24 cellular contexts compared by ENCODE assay signal in the genomic region with DNA sequence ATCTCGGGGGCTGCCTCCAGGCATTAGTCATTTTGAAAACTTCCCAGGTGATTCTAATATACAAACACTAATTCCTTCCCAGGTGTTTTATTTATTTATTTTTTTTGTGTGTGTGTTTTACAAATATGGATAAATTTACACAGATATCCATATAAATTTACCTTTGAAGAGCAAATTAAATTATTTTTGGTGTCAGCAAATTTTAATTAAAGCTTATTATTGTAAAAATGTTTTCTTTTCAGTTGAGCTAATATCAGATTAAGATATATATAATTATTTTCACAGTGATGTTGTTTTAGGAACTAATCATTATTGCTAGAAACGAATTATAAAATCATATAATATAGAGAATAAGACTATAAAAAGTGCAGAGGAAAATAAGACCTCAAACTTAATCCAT.
DNase-seq lines count a peak whose midpoint lies in the region; ATAC-seq, FAIRE-seq and TF ChIP-seq lines count a peak whose summit lies in the region.
"Had no signal": no experiment of that assay in that cellular context is flagged by ENCODE, and none has a peak within 500 bp of the region (broad histone marks: within the 10 kb centered on the region; RNA-seq: fewer than 3 reads in every experiment).

No MANE protein-coding gene starts in this region.

- no peak overlapping the region for H3K4me3 Mint-ChIP-seq in stimulated activated effector memory CD8-positive, alpha-beta T cell treated with anti-CD3 and anti-CD28 coated beads, Interleukin-12 subunit alpha, Interleukin-12 subunit beta, amount 100 ng/mL, for 72 hours
- H3K4me3 Mint-ChIP-seq: B cell; CD4-positive, alpha-beta T cell; CD8-positive, alpha-beta T cell had no signal

- no peak for ATAC-seq in stimulated activated effector memory CD8-positive, alpha-beta T cell treated with anti-CD3 and anti-CD28 coated beads, Interleukin-12 subunit alpha, Interleukin-12 subunit beta, amount 100 ng/mL, for 72 hours
- ATAC-seq: A549; CD8-positive, alpha-beta T cell had no signal

- no peaks in the 10 kb centered on the region for H3K36me3 Mint-ChIP-seq in stimulated activated effector memory CD8-positive, alpha-beta T cell treated with anti-CD3 and anti-CD28 coated beads, Interleukin-12 subunit alpha, Interleukin-12 subunit beta, amount 100 ng/mL, for 72 hours
- H3K36me3 Mint-ChIP-seq: CD8-positive, alpha-beta T cell had no signal

- no peaks in the 10 kb centered on the region for H3K27me3 ChIP-seq in esophagus squamous epithelium
- H3K27me3 ChIP-seq: BLaER1 treated with 17β-estradiol and CSF1 and Interleukin-3, amounts not matched to agents 10 nM and 100 nM had no signal

- no peaks in the 10 kb centered on the region for H3K4me1 Mint-ChIP-seq in stimulated activated effector memory CD8-positive, alpha-beta T cell treated with anti-CD3 and anti-CD28 coated beads, Interleukin-12 subunit alpha, Interleukin-12 subunit beta, amount 100 ng/mL, for 72 hours
- H3K4me1 Mint-ChIP-seq: B cell had no signal

- H3K27ac ChIP-seq in kidney (ENCODE audit: low read depth in 2 of 2, low read length in 2 of 2) (no peak overlapping the region), esophagus squamous epithelium (no peak overlapping the region)
- H3K27ac ChIP-seq: 22Rv1; A549; BLaER1 treated with 17β-estradiol and CSF1 and Interleukin-3, amounts not matched to agents 10 nM and 100 nM; C4-2B had no signal

- TF ChIP-seq POLR2A in esophagus squamous epithelium (IDR thresholded peaks at IDR 0.05): no peak

- FAIRE-seq in G401.6 (lab: Jason Lieb, UNC) (peak; percentile 30), colon (lab: Jason Lieb, UNC) (peak; percentile 82), kidney (lab: Jason Lieb, UNC) (peak; percentile 57)
- FAIRE-seq: A549, D721Med, GM12891, GM19239 had no signal

- DNase-seq in kidney (no peak), esophagus squamous epithelium (lab: John Stamatoyannopoulos, UW) (no peak)
- DNase-seq in stimulated activated effector memory CD8-positive, alpha-beta T cell treated with anti-CD3 and anti-CD28 coated beads, Interleukin-12 subunit alpha, Interleukin-12 subunit beta, amount 100 ng/mL, for 72 hours (ENCODE audit: low spot score in 2 of 2): no peak
- DNase-seq: AML-193; Caco-2; Calu3; CD4-positive, alpha-beta T cell; CD8-positive, alpha-beta T cell; DMS153; DMS53; DMS79; DND-41; EL; GF-D8 had no signal

- WGBS in esophagus squamous epithelium, 2 donors: 36 to 44% methylated on average over 2 of the region's 2 CpGs

- H3K9me3 ChIP-seq in kidney (ENCODE audit: control insufficient read depth in 1 of 2, low read length in 2 of 2): no peaks in the 10 kb centered on the region
- H3K9me3 ChIP-seq in esophagus squamous epithelium: no peaks in the 10 kb centered on the region
- H3K9me3 ChIP-seq: A549; BLaER1 treated with 17β-estradiol and CSF1 and Interleukin-3, amounts not matched to agents 10 nM and 100 nM; Caco-2 had no signal

- intact Hi-C loops in kidney (cut with DNase I): no loop called here
- intact Hi-C loops in esophagus squamous epithelium (cut with DNase I): no loop called here

- TF ChIP-seq CTCF in kidney (IDR thresholded peaks at IDR 0.05; ENCODE audit: borderline replicate concordance, extremely low read depth, insufficient read depth): no peak
- no peak for TF ChIP-seq CTCF in esophagus squamous epithelium (IDR thresholded peaks at IDR 0.05)

- no peak overlapping the region for H3K9ac ChIP-seq in kidney (ENCODE audit: low read length in 2 of 2)
- H3K9ac ChIP-seq: BLaER1 treated with 17β-estradiol and CSF1 and Interleukin-3, amounts not matched to agents 10 nM and 100 nM had no signal

- H3K36me3 ChIP-seq in kidney (ENCODE audit: control insufficient read depth in 1 of 2, insufficient read depth in 2 of 2, low read length in 2 of 2): no peaks in the 10 kb centered on the region
- H3K36me3 ChIP-seq in esophagus squamous epithelium: no peaks in the 10 kb centered on the region
- H3K36me3 ChIP-seq: BLaER1 treated with 17β-estradiol and CSF1 and Interleukin-3, amounts not matched to agents 10 nM and 100 nM had no signal

- H3K9me3 Mint-ChIP-seq in stimulated activated effector memory CD8-positive, alpha-beta T cell treated with anti-CD3 and anti-CD28 coated beads, Interleukin-12 subunit alpha, Interleukin-12 subunit beta, amount 100 ng/mL, for 72 hours: no peaks in the 10 kb centered on the region
- H3K9me3 Mint-ChIP-seq: CD4-positive, alpha-beta T cell had no signal

- H3K27ac Mint-ChIP-seq in stimulated activated effector memory CD8-positive, alpha-beta T cell treated with anti-CD3 and anti-CD28 coated beads, Interleukin-12 subunit alpha, Interleukin-12 subunit beta, amount 100 ng/mL, for 72 hours: no peak overlapping the region
- H3K27ac Mint-ChIP-seq: B cell; CD4-positive, alpha-beta T cell; CD8-positive, alpha-beta T cell had no signal

- H3K4me1 ChIP-seq in kidney (ENCODE audit: control insufficient read depth in 1 of 2, insufficient read depth in 1 of 2, low read depth in 1 of 2, low read length in 2 of 2): no peaks in the 10 kb centered on the region
- no peaks in the 10 kb centered on the region for H3K4me1 ChIP-seq in esophagus squamous epithelium
- H3K4me1 ChIP-seq: A549; BLaER1 treated with 17β-estradiol and CSF1 and Interleukin-3, amounts not matched to agents 10 nM and 100 nM; Caco-2 had no signal

- H3K4me3 ChIP-seq in kidney (ENCODE audit: low read length in 2 of 2): no peak overlapping the region
- H3K4me3 ChIP-seq in esophagus squamous epithelium: no peak overlapping the region
- H3K4me3 ChIP-seq: A549; BLaER1 treated with 17β-estradiol and CSF1 and Interleukin-3, amounts not matched to agents 10 nM and 100 nM had no signal
